Comparison of ENCODE assay signal across 8 cellular contexts in genomic region chrX:135974279-135974856, GRCh38.
DNase-seq lines count a peak whose midpoint lies in the region; TF ChIP-seq lines count a peak whose summit lies in the region.

No MANE protein-coding gene starts in this region.

- no peaks in the 10 kb centered on the region for H3K27me3 ChIP-seq in muscle layer of duodenum (ENCODE audit: low read depth, low read length)

- DNase-seq in NCI-H1930 (lab: John Stamatoyannopoulos, UW) (peak; percentile 25 to 57), epithelial cell of esophagus (ENCODE audit: low read depth) (peak; percentile 57), SHP77 treated with DMSO at 0.1 percent for 48 hours (lab: John Stamatoyannopoulos, UW) (no peak), GM19240 (ENCODE audit: insufficient read length, low spot score) (no peak)
- peak; percentile 61 for DNase-seq in activated CD8-positive, alpha-beta memory T cell treated with anti-CD3 and anti-CD28 coated beads for 1 hour (ENCODE audit: extremely low read depth in 1 of 2, low read depth in 1 of 2)
- DNase-seq in stimulated activated CD8-positive, alpha-beta memory T cell treated with anti-CD3 and anti-CD28 coated beads, Interleukin-7, amount 100 ng/mL, for 1 hour (ENCODE audit: low read depth in 2 of 2) = peak; percentile 49 to 52

- H3K36me3 ChIP-seq in muscle layer of duodenum (ENCODE audit: control insufficient read depth in 1 of 2, insufficient read depth in 2 of 2, low read length in 2 of 2) = no peaks in the 10 kb centered on the region

- H3K9me3 ChIP-seq in muscle layer of duodenum (ENCODE audit: control insufficient read depth in 1 of 2, low read length in 2 of 2) = no peaks in the 10 kb centered on the region

- no peak for TF ChIP-seq CTCF in epithelial cell of esophagus (IDR thresholded peaks at IDR 0.05; ENCODE audit: insufficient read depth, low read depth, low read length, missing control alignments)

- peak overlapping the region; percentile 65; the same call in 1 of the 2 replicates for H3K4me3 ChIP-seq in GM08714 (ENCODE audit: low read length)
- no peak overlapping the region for H3K4me3 ChIP-seq in epithelial cell of esophagus (ENCODE audit: low read length)
- H3K4me3 ChIP-seq in muscle layer of duodenum (ENCODE audit: low read depth in 1 of 2, low read length in 2 of 2) = peak overlapping the region; percentile 46 to 54

- peaks cover 0 to 20% of the 10 kb centered on the region in 2 donors for H3K4me1 ChIP-seq in muscle layer of duodenum (ENCODE audit: control insufficient read depth in 1 of 2, insufficient read depth in 2 of 2, low read length in 2 of 2)

- no peak overlapping the region for H3K27ac ChIP-seq in muscle layer of duodenum (ENCODE audit: low read length)

Comparison
In these comparisons a context has a peak if more than half of its experiments do, and no peak if none do; other contexts are left out.
1. DNase-seq: peak in NCI-H1930 (2 of 2), activated CD8-positive, alpha-beta memory T cell treated with anti-CD3 and anti-CD28 coated beads for 1 hour (2 of 2), epithelial cell of esophagus (single experiment) and stimulated activated CD8-positive, alpha-beta memory T cell treated with anti-CD3 and anti-CD28 coated beads, Interleukin-7, amount 100 ng/mL, for 1 hour (2 of 2); none in SHP77 treated with DMSO at 0.1 percent for 48 hours (single experiment) and GM19240 (single experiment).